ENCODE assay signal across 18 cellular contexts in the genomic region with DNA sequence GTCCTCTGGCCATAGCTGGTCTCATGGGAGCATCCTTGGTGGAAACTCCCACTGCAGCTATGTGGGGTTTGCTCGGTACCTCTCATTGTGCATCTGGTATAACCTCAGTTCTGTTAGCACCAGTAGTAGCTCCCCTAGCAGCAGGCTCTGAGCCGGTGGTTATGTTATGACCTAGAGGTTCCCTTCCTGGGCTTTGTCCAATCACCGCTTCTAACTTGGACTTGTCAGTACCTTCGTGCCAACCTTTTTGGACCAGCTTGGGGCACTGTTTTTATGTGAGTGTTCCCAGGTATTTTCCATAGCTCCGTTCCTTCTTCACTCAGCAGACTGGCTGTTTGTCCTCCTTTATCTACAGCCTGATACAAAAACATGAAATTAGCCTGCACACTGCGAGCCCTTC.
"Had no signal": no experiment of that assay in that cellular context is flagged by ENCODE, and none has a peak within 500 bp of the region (broad histone marks: within the 10 kb centered on the region; RNA-seq: fewer than 3 reads in every experiment).

No MANE protein-coding gene starts in this region.

- H3K27me3 Mint-ChIP-seq: naive B cell, type B pancreatic cell had no signal

- H3K27ac ChIP-seq: colonic mucosa, foreskin keratinocyte, parathyroid adenoma, suprapubic skin, thyroid gland, uterus had no signal

- H3K4me1 ChIP-seq: parathyroid adenoma, prostate gland, uterus had no signal

- H3K9me3 ChIP-seq: colonic mucosa, prostate gland, suprapubic skin, thyroid gland, uterus had no signal

- H3K4me1 Mint-ChIP-seq: nephron had no signal

- ATAC-seq: foreskin keratinocyte, sciatic nerve had no signal

- H3K9me3 Mint-ChIP-seq: immature natural killer cell, naive B cell, nephron, type B pancreatic cell had no signal

- H3K4me3 Mint-ChIP-seq: immature natural killer cell, naive B cell, nephron, type B pancreatic cell had no signal

- DNase-seq: colonic mucosa; dermis blood vessel endothelial cell; foreskin keratinocyte; immature natural killer cell; mesendoderm; naive B cell; occipital lobe; stimulated activated CD4-positive, alpha-beta T cell treated with anti-CD3 and anti-CD28 coated beads, Interleukin-2, amount 100 ng/mL, for 24 hours; stimulated activated CD4-positive, alpha-beta T cell treated with anti-CD3 and anti-CD28 coated beads, Interleukin-4, amount 100 ng/mL, for 4 hours; stimulated activated naive CD4-positive, alpha-beta T cell; thyroid gland; uterus had no signal

- H2AFZ ChIP-seq: parathyroid adenoma had no signal

- H3K27me3 ChIP-seq: colonic mucosa, foreskin keratinocyte, suprapubic skin, thyroid gland, uterus had no signal

- H3K27ac Mint-ChIP-seq: nephron, type B pancreatic cell had no signal

- H3K79me2 ChIP-seq: parathyroid adenoma had no signal

- H3K4me3 ChIP-seq: colonic mucosa, prostate gland, suprapubic skin, thyroid gland, uterus had no signal

- H3K36me3 ChIP-seq: prostate gland, uterus had no signal
